Comparison of ENCODE assay signal across 21 cellular contexts in genomic region chr14:90797451-90797850, GRCh38. TPM values are rescaled to one million over a fixed set of nuclear protein-coding genes. Genes with fewer than 3 reads are reported as not detected.
DNase-seq lines count a peak whose midpoint lies in the region; ATAC-seq, FAIRE-seq and TF ChIP-seq lines count a peak whose summit lies in the region.
"Had no signal": no experiment of that assay in that cellular context is flagged by ENCODE, and none has a peak within 500 bp of the region (broad histone marks: within the 10 kb centered on the region; RNA-seq: fewer than 3 reads in every experiment).

No MANE protein-coding gene starts in this region.

- H3K4me3 ChIP-seq in right lobe of liver (no peak overlapping the region), HepG2 (replicated peaks in 1 of 3; ENCODE audit: insufficient read depth in 1 of 3, low read depth in 2 of 3, low read length in 3 of 3) (no peak overlapping the region), lower lobe of right lung (no peak overlapping the region), H7 (ENCODE audit: insufficient read depth, low read depth, low read length) (no peak overlapping the region)
- H3K4me3 ChIP-seq: mucosa of descending colon, spleen had no signal

- no peak overlapping the region for H3K4me2 ChIP-seq in HepG2 (ENCODE audit: low read depth, low read length)

- TF ChIP-seq CTCF in right lobe of liver (IDR thresholded peaks at IDR 0.05) (no peak), HepG2 (CRISPR knock-in tag; IDR thresholded peaks at IDR 0.05) (no peak), lower lobe of right lung (IDR thresholded peaks at IDR 0.05) (no peak)

- no TSS peak for BruUV-seq in HepG2 (replicated peaks; lab: Mats Ljungman, UMichigan)

- intact Hi-C loops in right lobe of liver (cut with DNase I): no loop called here
- intact Hi-C loops in HepG2 (cut with micrococcal nuclease; ENCODE audit: unreplicated experiment): no loop called here
- intact Hi-C loops in lower lobe of right lung (cut with DNase I): no loop called here

- no peaks in the 10 kb centered on the region for H4K20me1 ChIP-seq in HepG2 (ENCODE audit: insufficient read depth, low read length)

- H3K27me3 ChIP-seq in right lobe of liver (no peaks in the 10 kb centered on the region), HepG2 (ENCODE audit: control insufficient read depth in 1 of 2, insufficient read depth in 2 of 2, low read length in 2 of 2) (no peaks in the 10 kb centered on the region; a peak in 1 of 5 replicates), lower lobe of right lung (ENCODE audit: low read depth) (no peaks in the 10 kb centered on the region), H7 (ENCODE audit: control insufficient read depth, insufficient read depth, low read length) (no peaks in the 10 kb centered on the region)
- H3K27me3 ChIP-seq: brain microvascular endothelial cell, spleen had no signal

- no peak for DNase-seq in right lobe of liver
- DNase-seq in HepG2 (ENCODE audit: low spot score): no peak
- DNase-seq in dermis blood vessel endothelial cell: peak; percentile 64
- DNase-seq in lower lobe of right lung: no peak
- no peak for DNase-seq in NCI-H128 (lab: John Stamatoyannopoulos, UW; ENCODE audit: unreplicated experiment)
- no peak for DNase-seq in H7
- no peak for DNase-seq in NCI-H1436 (lab: John Stamatoyannopoulos, UW)
- DNase-seq: activated CD4-positive, alpha-beta T cell treated with anti-CD3 and anti-CD28 coated beads, Interleukin-2, amount 50 U/mL, for 1 hour; brain microvascular endothelial cell; Calu3; cortex of kidney; HFFc6; mucosa of descending colon; NCI-H187; spleen; stimulated activated CD4-positive, alpha-beta T cell treated with anti-CD3 and anti-CD28 coated beads, Interleukin-4, amount 100 ng/mL, for 24 hours; T-helper 1 cell had no signal

- no peak overlapping the region for H3K9ac ChIP-seq in HepG2 (ENCODE audit: insufficient read depth, low read depth, low read length)

- no peaks in the 10 kb centered on the region for H3K79me2 ChIP-seq in HepG2 (ENCODE audit: insufficient read depth, low read length)

- H3K36me3 ChIP-seq in right lobe of liver (no peaks in the 10 kb centered on the region), HepG2 (replicated peaks in 1 of 2; ENCODE audit: control insufficient read depth in 1 of 2, insufficient read depth in 2 of 2, low read length in 2 of 2) (no peaks in the 10 kb centered on the region), lower lobe of right lung (no peaks in the 10 kb centered on the region), H7 (replicated peaks; ENCODE audit: control insufficient read depth, insufficient read depth, low read length) (no peaks in the 10 kb centered on the region)
- H3K36me3 ChIP-seq: brain microvascular endothelial cell, spleen had no signal

- no peak for TF ChIP-seq RAD21 in HepG2 (CRISPR knock-in tag; IDR thresholded peaks at IDR 0.05)

- H2AFZ ChIP-seq in HepG2 (ENCODE audit: low read length): no peak overlapping the region

- WGBS in right lobe of liver (ENCODE audit: insufficient coverage, low coverage, low lambda C conversion rate, missing lambda C conversion rate): 50% methylated on average over 1 of the region's 3 CpGs
- 42% methylated on average over 3 of the region's 3 CpGs for WGBS in HepG2 (ENCODE audit: low lambda C conversion rate)

- FAIRE-seq in HepG2 (lab: Jason Lieb, UNC): no peak
- FAIRE-seq: GM18507 had no signal

- no peak for TF ChIP-seq POLR2A in right lobe of liver (IDR thresholded peaks at IDR 0.05)
- no peak for TF ChIP-seq POLR2A in HepG2 (IDR thresholded peaks at IDR 0.05; ENCODE audit: insufficient read depth in 1 of 2, low read depth in 2 of 2, low read length in 2 of 2)

- ATAC-seq in right lobe of liver: peak; percentile 23 to 43 (median 35)
- no peak for ATAC-seq in HepG2
- no peak for ATAC-seq in lower lobe of right lung
- no peak for ATAC-seq in HG03354 (IDR thresholded peaks at IDR 0.05; ENCODE audit: poor library complexity, severe bottlenecking, unreplicated experiment)
- ATAC-seq: mucosa of descending colon had no signal

- H3K9me3 ChIP-seq in right lobe of liver (no peaks in the 10 kb centered on the region), HepG2 (ENCODE audit: low read length) (no peaks in the 10 kb centered on the region), lower lobe of right lung (no peaks in the 10 kb centered on the region)
- H3K9me3 ChIP-seq: mucosa of descending colon, spleen had no signal

- POLR2A ChIA-PET in HepG2 (lab: Yijun Ruan, JAX): no interaction called here

- no peak for TF ChIP-seq EP300 in HepG2 (IDR thresholded peaks at IDR 0.05; ENCODE audit: low read depth in 2 of 2, low read length in 2 of 2)
- no peak for TF ChIP-seq EP300 in HepG2 (CRISPR knock-in tag; IDR thresholded peaks at IDR 0.05; ENCODE audit: borderline replicate concordance)

- H3K27ac ChIP-seq in right lobe of liver (no peak overlapping the region), HepG2 (ENCODE audit: extremely low read length, insufficient read depth, low read length) (no peak overlapping the region), lower lobe of right lung (peak overlapping the region; percentile 50)
- H3K27ac ChIP-seq: brain microvascular endothelial cell, epithelial cell of prostate, HL-60 had no signal

- CTCF ChIA-PET in HepG2 (lab: Yijun Ruan, JAX; ENCODE audit: low intra/inter-chr PET ratio, low total read pairs): no interaction called here

- in situ Hi-C loops in HepG2 (cut with HindIII; ENCODE audit: extremely low pct_ligation_motif_present, low pct_unique_long_range_greater_than_20kb): no loop called here

- H3K4me1 ChIP-seq in right lobe of liver (no peaks in the 10 kb centered on the region), HepG2 (ENCODE audit: insufficient read depth, low read length) (no peaks in the 10 kb centered on the region), lower lobe of right lung (peaks cover 31% of the 10 kb centered on the region)

TF ChIP-seq in HepG2, 621 proteins besides CTCF, POLR2A, EP300 and RAD21 (continues in another document):
- no peak for TF ChIP-seq BATF2 (CRISPR knock-in tag; IDR thresholded peaks at IDR 0.05)
- no peak for TF ChIP-seq ZNF451 (CRISPR knock-in tag; IDR thresholded peaks at IDR 0.05)
- TF ChIP-seq ZNF816 (CRISPR knock-in tag; IDR thresholded peaks at IDR 0.05; ENCODE audit: borderline replicate concordance): no peak
- no peak for TF ChIP-seq ZFP1 (CRISPR knock-in tag; IDR thresholded peaks at IDR 0.05)
- no peak for TF ChIP-seq MAZ (IDR thresholded peaks at IDR 0.05; ENCODE audit: borderline replicate concordance, low read depth, low read length)
- TF ChIP-seq MAZ (CRISPR knock-in tag; IDR thresholded peaks at IDR 0.05; ENCODE audit: low read depth): no peak

RNA-seq across cellular contexts. Expression of gene TTC7B, which starts 18.8 kb away (rescaled TPM):
- total RNA-seq in right lobe of liver (10 to 100 TPM; 18.4 to 56.1 (median 37.5) TPM), HepG2 (2016; rRNA removed; fragmentation: Illumina TruSeq; extraction: Trizol) (1.3 and 2.4 TPM in 2 replicates), dermis blood vessel endothelial cell (37.1 and 63.3 TPM in 2 replicates), lower lobe of right lung (54.1 TPM)
- total RNA-seq in HepG2 (2016; cell fraction: cytosol; rRNA removed; fragmentation: Illumina TruSeq; extraction: Trizol; ENCODE audit: low read depth): 2.6 and 3.2 TPM in 2 replicates
- total RNA-seq in HepG2 (2016; cell fraction: insoluble cytoplasmic fraction; rRNA removed; fragmentation: Illumina TruSeq; extraction: Trizol): 2.0 TPM in 2 replicates
- total RNA-seq in HepG2 (2016; cell fraction: membrane; rRNA removed; fragmentation: Illumina TruSeq; extraction: Trizol): 7.9 and 8.4 TPM in 2 replicates
- 1.1 and 2.2 TPM in 2 replicates for total RNA-seq in HepG2 (2016; cell fraction: nucleus; rRNA removed; fragmentation: Illumina TruSeq; extraction: Trizol)
- 3.2 and 4.5 TPM in 2 replicates for polyA plus RNA-seq in HepG2 (2011; rRNA removed)
- polyA plus RNA-seq in HepG2 (2011; cell fraction: cytosol; rRNA removed): 2.5 and 3.9 TPM in 2 replicates
- polyA plus RNA-seq in HepG2 (2011; cell fraction: nucleus; rRNA removed): 2.6 and 2.8 TPM in 2 replicates
- 3.0 and 5.4 TPM in 2 replicates for polyA plus RNA-seq in HepG2 (2012)
- 4.6 and 7.5 TPM in 2 replicates for polyA plus RNA-seq in HepG2 (2016; cell fraction: cytosol; fragmentation: Illumina TruSeq; extraction: Trizol; ENCODE audit: low read depth)
- polyA plus RNA-seq in HepG2 (2016; cell fraction: insoluble cytoplasmic fraction; fragmentation: Illumina TruSeq; extraction: Trizol; ENCODE audit: low read depth): 3.9 and 4.3 TPM in 2 replicates
- 8.4 and 12.0 TPM in 2 replicates for polyA plus RNA-seq in HepG2 (2016; cell fraction: membrane; fragmentation: Illumina TruSeq; extraction: Trizol; ENCODE audit: low read depth)
- 3.6 and 5.4 TPM in 2 replicates for polyA plus RNA-seq in HepG2 (2016; cell fraction: nucleus; fragmentation: Illumina TruSeq; extraction: Trizol; ENCODE audit: insufficient read depth, low read depth)
- 6.2 and 22.2 TPM in 2 replicates for polyA minus RNA-seq in HepG2 (2011; rRNA and poly(A)+ RNA removed; ENCODE audit: low replicate concordance)
- 4.2 and 9.8 TPM in 2 replicates for polyA minus RNA-seq in HepG2 (2011; cell fraction: cytosol; rRNA and poly(A)+ RNA removed)
- polyA minus RNA-seq in HepG2 (2011; cell fraction: nucleus; rRNA and poly(A)+ RNA removed): 1.8 and 3.2 TPM in 2 replicates
- 27.4 and 34.5 TPM in 2 replicates for total RNA-seq in H7 (2014; rRNA removed; shearing (Covaris generic))

Comparison
In these comparisons a context has a peak if more than half of its experiments do, and no peak if none do; other contexts are left out.
1. ATAC-seq: peak in right lobe of liver (4 of 4); none in HepG2 (single experiment), lower lobe of right lung (0 of 2) and HG03354 (single experiment).